In genomic region chr7:1531979-1532455, GRCh38 we compare ENCODE assay signal across 7 cellular contexts. TPM values are rescaled to one million over a fixed set of nuclear protein-coding genes. Genes with fewer than 3 reads are reported as not detected.
A peak's percentile ranks its signal among the peaks of the same experiment; 100 is the strongest.
DNase-seq lines count a peak whose midpoint lies in the region; ATAC-seq and TF ChIP-seq lines count a peak whose summit lies in the region.

No MANE protein-coding gene starts in this region.

- H3K27me3 ChIP-seq in HL-60 (ENCODE audit: insufficient read depth, poor library complexity, severe bottlenecking) (no peaks in the 10 kb centered on the region), iPS-15b (ENCODE audit: control insufficient read depth, insufficient read depth, low read length) (no peaks in the 10 kb centered on the region)

- no peaks in the 10 kb centered on the region for H3K27me3 Mint-ChIP-seq in activated T-cell treated with anti-CD3 and anti-CD28 coated beads, Interleukin-2, amount 50 U/mL, for 4 hours (ENCODE audit: low read depth)
- peaks cover under 1% of the 10 kb centered on the region for H3K27me3 Mint-ChIP-seq in stimulated activated naive CD8-positive, alpha-beta T cell treated with anti-CD3 and anti-CD28 coated beads, Interleukin-15, amount 100 ng/mL, for 72 hours

- peak overlapping the region; percentile 90 for H3K4me3 Mint-ChIP-seq in activated T-cell treated with anti-CD3 and anti-CD28 coated beads, Interleukin-2, amount 50 U/mL, for 4 hours
- H3K4me3 Mint-ChIP-seq in stimulated activated naive CD8-positive, alpha-beta T cell treated with anti-CD3 and anti-CD28 coated beads, Interleukin-15, amount 100 ng/mL, for 72 hours, result peak overlapping the region; percentile 87 to 92

- H3K36me3 Mint-ChIP-seq in activated T-cell treated with anti-CD3 and anti-CD28 coated beads, Interleukin-2, amount 50 U/mL, for 4 hours (ENCODE audit: insufficient read depth), result peaks cover 2% of the 10 kb centered on the region

- H3K36me3 ChIP-seq in iPS-15b (ENCODE audit: control insufficient read depth, insufficient read depth, low read length), result no peaks in the 10 kb centered on the region

- H3K4me1 ChIP-seq in iPS-15b (ENCODE audit: control insufficient read depth, insufficient read depth, low read length), result peaks cover 9% of the 10 kb centered on the region

- DNase-seq in HL-60 (ENCODE audit: low read depth in 1 of 2, low spot score in 1 of 2) (no peak), medulla oblongata (ENCODE audit: extremely low spot score) (no peak), dedifferentiated amniotic fluid mesenchymal stem cell (ENCODE audit: extremely low spot score) (no peak), MV-4-11 (lab: John Stamatoyannopoulos, UW) (no peak)
- DNase-seq in activated T-cell treated with anti-CD3 and anti-CD28 coated beads, Interleukin-2, amount 50 U/mL, for 4 hours, result no peak
- no peak for DNase-seq in stimulated activated naive CD8-positive, alpha-beta T cell treated with anti-CD3 and anti-CD28 coated beads, Interleukin-15, amount 100 ng/mL, for 72 hours

- peak overlapping the region; percentile 91 for H3K27ac ChIP-seq in HL-60 (replicated peaks)

- H3K4me1 Mint-ChIP-seq in activated T-cell treated with anti-CD3 and anti-CD28 coated beads, Interleukin-2, amount 50 U/mL, for 4 hours (ENCODE audit: low read depth), result peaks cover 35% of the 10 kb centered on the region
- peaks cover 50% of the 10 kb centered on the region for H3K4me1 Mint-ChIP-seq in stimulated activated naive CD8-positive, alpha-beta T cell treated with anti-CD3 and anti-CD28 coated beads, Interleukin-15, amount 100 ng/mL, for 72 hours

- no peaks in the 10 kb centered on the region for H3K9me3 Mint-ChIP-seq in activated T-cell treated with anti-CD3 and anti-CD28 coated beads, Interleukin-2, amount 50 U/mL, for 4 hours
- no peaks in the 10 kb centered on the region for H3K9me3 Mint-ChIP-seq in stimulated activated naive CD8-positive, alpha-beta T cell treated with anti-CD3 and anti-CD28 coated beads, Interleukin-15, amount 100 ng/mL, for 72 hours

- peak overlapping the region; percentile 26 for H3K9ac ChIP-seq in iPS-15b (ENCODE audit: low read depth, low read length)

- ATAC-seq in activated T-cell treated with anti-CD3 and anti-CD28 coated beads, Interleukin-2, amount 50 U/mL, for 4 hours, result no peak
- ATAC-seq in stimulated activated naive CD8-positive, alpha-beta T cell treated with anti-CD3 and anti-CD28 coated beads, Interleukin-15, amount 100 ng/mL, for 72 hours, result no peak

- TF ChIP-seq CTCF in HL-60 (IDR thresholded peaks at IDR 0.05; ENCODE audit: insufficient read depth, low read length), result no peak

- H3K4me3 ChIP-seq in HL-60 (replicated peaks; ENCODE audit: insufficient read depth, low read length) (peak overlapping the region; percentile 68), iPS-15b (ENCODE audit: low read depth, low read length) (peak overlapping the region; percentile 63)

- no peaks in the 10 kb centered on the region for H3K9me3 ChIP-seq in iPS-15b (ENCODE audit: control insufficient read depth, insufficient read depth, low read length)

- H3K27ac Mint-ChIP-seq in stimulated activated naive CD8-positive, alpha-beta T cell treated with anti-CD3 and anti-CD28 coated beads, Interleukin-15, amount 100 ng/mL, for 72 hours, result peak overlapping the region; percentile 90 to 98

RNA-seq across cellular contexts. Expression of gene MAFK, which starts 1.5 kb away (rescaled TPM):
- total RNA-seq in activated T-cell treated with anti-CD3 and anti-CD28 coated beads, Interleukin-2, amount 50 U/mL, for 4 hours, result 10 to 100 TPM; 77.6 to 79.5 (median 78.2) TPM

RNA-seq across cellular contexts. Expression of gene TMEM184A, which starts 24.0 kb away (rescaled TPM):
- total RNA-seq in activated T-cell treated with anti-CD3 and anti-CD28 coated beads, Interleukin-2, amount 50 U/mL, for 4 hours, result under 1 TPM; 0.11 to 0.19 (median 0.15) TPM

RNA-seq across cellular contexts. Expression of gene INTS1, which starts 27.8 kb away (rescaled TPM):
- 100 to 1,000 TPM; 110 to 126 (median 119) TPM for total RNA-seq in activated T-cell treated with anti-CD3 and anti-CD28 coated beads, Interleukin-2, amount 50 U/mL, for 4 hours

RNA-seq across cellular contexts. Expression of gene PSMG3, which starts 37.8 kb away (rescaled TPM):
- total RNA-seq in activated T-cell treated with anti-CD3 and anti-CD28 coated beads, Interleukin-2, amount 50 U/mL, for 4 hours, result 10 to 100 TPM; 75.8 to 82.5 (median 82.5) TPM
